9 cellular contexts compared by ENCODE assay signal in the genomic region with DNA sequence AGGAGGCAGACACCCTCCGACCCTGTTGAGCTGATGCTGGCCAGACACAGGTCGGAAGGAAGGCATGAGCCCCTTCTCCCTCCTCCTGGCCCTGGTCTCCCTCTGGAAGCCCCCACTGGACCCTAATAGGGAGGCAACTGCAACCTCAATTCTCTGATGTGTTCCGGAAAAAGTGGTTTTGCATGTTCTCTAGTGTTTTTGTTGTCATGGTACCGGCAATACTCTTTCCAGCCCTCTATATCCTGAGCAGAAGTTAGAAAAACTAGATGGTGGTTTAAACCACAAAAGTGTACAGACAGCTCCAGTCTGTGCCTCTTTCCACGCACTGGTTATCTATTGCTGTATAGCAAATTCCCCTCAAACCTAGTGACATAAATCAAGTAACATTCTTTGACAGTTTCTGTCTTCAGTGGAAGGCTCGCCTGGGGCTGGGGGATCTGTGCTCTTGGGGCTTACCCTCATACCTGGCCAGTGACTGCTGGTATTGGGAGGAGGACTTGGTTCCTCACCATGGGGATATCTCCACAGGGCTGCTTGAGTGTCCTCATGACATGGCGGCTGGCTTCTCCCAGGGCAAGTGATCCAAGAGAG. TPM values are rescaled to one million over a fixed set of nuclear protein-coding genes. Genes with fewer than 3 reads are reported as not detected.
DNase-seq lines count a peak whose midpoint lies in the region; ATAC-seq and TF ChIP-seq lines count a peak whose summit lies in the region.
"Had no signal": no experiment of that assay in that cellular context is flagged by ENCODE, and none has a peak within 500 bp of the region (broad histone marks: within the 10 kb centered on the region; RNA-seq: fewer than 3 reads in every experiment).

No MANE protein-coding gene starts in this region.

- in situ Hi-C loops in mammary epithelial cell (cut with MboI; ENCODE audit: low sequenced_read_pairs in 2 of 2) = loop anchor here in 1 of 2 donors (25.0 kb wide), 1 partner anchor 475 kb away; no protein-coding TSS in a partner anchor

- peak; percentile 70 for ATAC-seq in GM19328 (IDR thresholded peaks at IDR 0.05; ENCODE audit: unreplicated experiment)
- peak; percentile 85 for ATAC-seq in HG03135 (IDR thresholded peaks at IDR 0.05; ENCODE audit: unreplicated experiment)

- H3K9me3 ChIP-seq in parathyroid adenoma (ENCODE audit: control insufficient read depth, low read length) (no peaks in the 10 kb centered on the region), mammary epithelial cell (replicated peaks; ENCODE audit: insufficient read depth, low read length) (no peaks in the 10 kb centered on the region)

- no peaks in the 10 kb centered on the region for H3K36me3 ChIP-seq in parathyroid adenoma (ENCODE audit: control insufficient read depth, insufficient read depth, low read length)
- no peaks in the 10 kb centered on the region for H3K36me3 ChIP-seq in mammary epithelial cell (ENCODE audit: insufficient read depth, low read length)
- H3K36me3 ChIP-seq: cardiac muscle cell had no signal

- H3K27me3 ChIP-seq in parathyroid adenoma (ENCODE audit: control insufficient read depth, insufficient read depth, low read length) = no peaks in the 10 kb centered on the region
- no peaks in the 10 kb centered on the region for H3K27me3 ChIP-seq in mammary epithelial cell (ENCODE audit: insufficient read depth, low read length)
- H3K27me3 ChIP-seq: cardiac muscle cell had no signal

- no peaks in the 10 kb centered on the region for H3K79me2 ChIP-seq in parathyroid adenoma
- no peaks in the 10 kb centered on the region for H3K79me2 ChIP-seq in mammary epithelial cell (ENCODE audit: insufficient read depth, low read length)

- no peak for TF ChIP-seq CTCF in parathyroid adenoma (IDR thresholded peaks at IDR 0.05)
- no peak for TF ChIP-seq CTCF in mammary epithelial cell (conservative IDR thresholded peaks at IDR 0.05 in 1 of 2, IDR thresholded peaks at IDR 0.05 in 1 of 2; ENCODE audit: extremely low read depth in 1 of 2, insufficient read depth in 1 of 2, low read depth in 1 of 2, low read length in 2 of 2)

- H3K4me2 ChIP-seq in parathyroid adenoma (ENCODE audit: low read length) (peak overlapping the region; percentile 25), mammary epithelial cell (ENCODE audit: insufficient read depth, low read depth, low read length) (no peak overlapping the region)

- H3K27ac ChIP-seq in parathyroid adenoma = peak overlapping the region; percentile 25
- no peak overlapping the region for H3K27ac ChIP-seq in mammary epithelial cell (ENCODE audit: insufficient read depth, low read depth, low read length)
- H3K27ac ChIP-seq: cardiac muscle cell had no signal

- peak; percentile 13 for DNase-seq in activated T-cell treated with anti-CD3 and anti-CD28 coated beads for 1 hour (ENCODE audit: low read depth)
- no peak for DNase-seq in GM03348 (ENCODE audit: low spot score)
- DNase-seq in mammary epithelial cell = no peak
- DNase-seq in DMS153 (lab: John Stamatoyannopoulos, UW) = no peak
- DNase-seq in superior temporal gyrus (ENCODE audit: extremely low spot score) = no peak

- dilution Hi-C loops in mammary epithelial cell (cut with HindIII; ENCODE audit: low sequenced_read_pairs) = no loop called here

- CTCF ChIA-PET in mammary epithelial cell (lab: Charles Lee; ENCODE audit: low non-redundant PET) = no interaction called here

- no TSS peak for BruUV-seq in mammary epithelial cell (replicated peaks; lab: Mats Ljungman, UMichigan)

- H3K4me3 ChIP-seq in parathyroid adenoma (ENCODE audit: low read depth, low read length) (no peak overlapping the region), mammary epithelial cell (replicated peaks in 1 of 3; ENCODE audit: insufficient read depth in 1 of 3, low read depth in 2 of 3, low read length in 3 of 3) (no peak overlapping the region)
- H3K4me3 ChIP-seq: cardiac muscle cell had no signal

- H4K20me1 ChIP-seq in mammary epithelial cell (ENCODE audit: insufficient read depth, low read length) = no peaks in the 10 kb centered on the region

- intact Hi-C loops in mammary epithelial cell (cut with micrococcal nuclease) = no loop called here

- H3K4me1 ChIP-seq in parathyroid adenoma (peaks cover 14% of the 10 kb centered on the region), mammary epithelial cell (ENCODE audit: insufficient read depth, low read length) (no peaks in the 10 kb centered on the region)

- WGBS in mammary epithelial cell (ENCODE audit: low coverage, missing lambda C conversion rate) = 86% methylated on average over 5 of the region's 7 CpGs

- H2AFZ ChIP-seq in parathyroid adenoma = peak overlapping the region; percentile 65
- no peak overlapping the region for H2AFZ ChIP-seq in mammary epithelial cell (ENCODE audit: low read depth, low read length)

- no peak overlapping the region for H3K9ac ChIP-seq in parathyroid adenoma
- H3K9ac ChIP-seq in mammary epithelial cell (ENCODE audit: insufficient read depth, low read length) = no peak overlapping the region

RNA-seq across cellular contexts. Expression of a gene that starts 37.0 kb away (rescaled TPM):
- total RNA-seq in mammary epithelial cell = 1 to 10 TPM; 1.5 to 1.7 TPM
- polyA plus RNA-seq in mammary epithelial cell = 0.87 TPM
- 0.21 TPM for polyA minus RNA-seq in mammary epithelial cell

RNA-seq across cellular contexts. Expression of a gene that starts 42.3 kb away (rescaled TPM):
- total RNA-seq in mammary epithelial cell = 100 to 1,000 TPM in 1 of 2 donors, 10 to 100 TPM in 1; 51.8 to 129 TPM
- 211 TPM for polyA plus RNA-seq in mammary epithelial cell
- polyA minus RNA-seq in mammary epithelial cell = 199 TPM
